ENCODE assay signal across 19 cellular contexts in genomic region chr17:63519972-63520882, GRCh38. TPM values are rescaled to one million over a fixed set of nuclear protein-coding genes. Genes with fewer than 3 reads are reported as not detected.
A peak's percentile ranks its signal among the peaks of the same experiment; 100 is the strongest.
DNase-seq lines count a peak whose midpoint lies in the region; ATAC-seq and TF ChIP-seq lines count a peak whose summit lies in the region.
"Had no signal": no experiment of that assay in that cellular context is flagged by ENCODE, and none has a peak within 500 bp of the region (broad histone marks: within the 10 kb centered on the region; RNA-seq: fewer than 3 reads in every experiment).

No MANE protein-coding gene starts in this region.

- 20% methylated on average over 5 of the region's 5 CpGs for WGBS in right lobe of liver (ENCODE audit: insufficient coverage, low coverage, low lambda C conversion rate, missing lambda C conversion rate)

- peak overlapping the region in 2 of 3 donors; percentile 40 to 49 for H3K27ac ChIP-seq in right lobe of liver
- no peak overlapping the region for H3K27ac ChIP-seq in left ventricle myocardium inferior (replicated peaks)
- H3K27ac ChIP-seq in tibial artery, result no peak overlapping the region

- peak; percentile 59 for DNase-seq in DMS79 treated with DMSO at 0.1 percent for 48 hours (lab: John Stamatoyannopoulos, UW)
- DNase-seq in NCI-H187 treated with DMSO at 0.1 percent for 48 hours (lab: John Stamatoyannopoulos, UW), result peak; percentile 59
- no peak for DNase-seq in NT2/D1 (ENCODE audit: low read depth, low spot score)
- DNase-seq in right lobe of liver, result peak; percentile 90 to 98 (median 97)
- no peak for DNase-seq in GM13976 (ENCODE audit: low spot score)
- DNase-seq in activated CD4-positive, alpha-beta T cell treated with anti-CD3 and anti-CD28 coated beads, Interleukin-2, amount 50 U/mL, for 48 hours, result no peak
- no peak for DNase-seq in left ventricle myocardium inferior
- no peak for DNase-seq in tibial artery
- DNase-seq: activated CD4-positive, alpha-beta T cell treated with anti-CD3 and anti-CD28 coated beads for 4 hours; activated effector memory CD4-positive, alpha-beta T cell treated with anti-CD3 and anti-CD28 coated beads, Interleukin-2, amount 50 U/mL, for 16 hours; BE2C; GDM1; KG1; mesenchymal stem cell; posterior cingulate gyrus; stimulated activated CD4-positive, alpha-beta T cell treated with anti-CD3 and anti-CD28 coated beads, Interleukin-1b, Interleukin-23, amount 100 ng/mL, for 48 hours; stimulated activated naive B cell treated with anti-CD40 and anti-IgM and Interleukin-4, amounts not matched to agents 10 μg/mL and 1 μg/mL and 100 μg/mL, for 72 hours had no signal

- TF ChIP-seq CTCF in right lobe of liver (IDR thresholded peaks at IDR 0.05) (no peak), GM13976 (IDR thresholded peaks at IDR 0.05; ENCODE audit: borderline replicate concordance, control extremely low read depth, extremely low read depth, insufficient read depth, missing control alignments) (no peak), left ventricle myocardium inferior (IDR thresholded peaks at IDR 0.05; ENCODE audit: borderline replicate concordance) (no peak), tibial artery (IDR thresholded peaks at IDR 0.05) (no peak)

- in situ Hi-C loops in GM13976 (cut with MboI; ENCODE audit: low sequenced_read_pairs, unreplicated experiment), result no loop called here

- peak overlapping the region; percentile 13 for H3K9ac ChIP-seq in NT2/D1 (ENCODE audit: insufficient read length, low read depth)

- H3K4me3 ChIP-seq in NT2/D1 (ENCODE audit: insufficient read length, low read depth), result no peak overlapping the region
- peak overlapping the region in 1 of 3 donors; percentile 26 for H3K4me3 ChIP-seq in right lobe of liver
- no peak overlapping the region for H3K4me3 ChIP-seq in left ventricle myocardium inferior
- H3K4me3 ChIP-seq in tibial artery, result no peak overlapping the region

- H3K9me3 ChIP-seq in NT2/D1 (ENCODE audit: insufficient read depth, low read length) (no peaks in the 10 kb centered on the region), right lobe of liver (no peaks in the 10 kb centered on the region), left ventricle myocardium inferior (replicated peaks) (no peaks in the 10 kb centered on the region), tibial artery (no peaks in the 10 kb centered on the region)
- H3K9me3 ChIP-seq: BE2C had no signal

- intact Hi-C loops in right lobe of liver (cut with DNase I) (no loop called here), left ventricle myocardium inferior (cut with micrococcal nuclease) (no loop called here), tibial artery (cut with DNase I; ENCODE audit: low total_unique reads) (no loop called here)

- H3K36me3 ChIP-seq in NT2/D1 (ENCODE audit: insufficient read depth, insufficient read length, low read length) (no peaks in the 10 kb centered on the region), right lobe of liver (no peaks in the 10 kb centered on the region), left ventricle myocardium inferior (no peaks in the 10 kb centered on the region), tibial artery (no peaks in the 10 kb centered on the region)
- H3K36me3 ChIP-seq: BE2C had no signal

- peak; percentile 92 to 93 (median 92) for ATAC-seq in right lobe of liver
- ATAC-seq: stimulated activated naive B cell treated with anti-CD40 and anti-IgM and Interleukin-4, amounts not matched to agents 10 μg/mL and 1 μg/mL and 100 μg/mL, for 72 hours had no signal

- H3K27me3 ChIP-seq in NT2/D1 (ENCODE audit: insufficient read depth, insufficient read length) (peaks cover 5% of the 10 kb centered on the region), right lobe of liver (no peaks in the 10 kb centered on the region), left ventricle myocardium inferior (ENCODE audit: low read depth) (peaks cover 55% of the 10 kb centered on the region), tibial artery (peaks cover 0 to 40% of the 10 kb centered on the region in 2 donors)
- H3K27me3 ChIP-seq: BE2C had no signal

- no peak for TF ChIP-seq POLR2A in right lobe of liver (IDR thresholded peaks at IDR 0.05)

- H3K4me1 ChIP-seq in NT2/D1 (ENCODE audit: insufficient read depth, insufficient read length) (peaks cover 7% of the 10 kb centered on the region), right lobe of liver (peaks cover 0 to 21% (median 10%) of the 10 kb centered on the region in 4 donors), left ventricle myocardium inferior (peaks cover 6% of the 10 kb centered on the region), tibial artery (peaks cover 0 to 7% (median 2%) of the 10 kb centered on the region in 4 donors)
- H3K4me1 ChIP-seq: BE2C had no signal

RNA-seq across cellular contexts. Expression of gene KCNH6, which starts 2.9 kb away (rescaled TPM):
- not detected for total RNA-seq in right lobe of liver
- total RNA-seq in left ventricle myocardium inferior, result not detected
- total RNA-seq: bronchial epithelial cell, endothelial cell of umbilical vein had no signal

RNA-seq across cellular contexts. Expression of gene DCAF7, which starts 30.1 kb away (rescaled TPM):
- total RNA-seq in right lobe of liver (10 to 100 TPM; 14.9 to 31.0 (median 26.7) TPM), left ventricle myocardium inferior (45.7 TPM)

RNA-seq across cellular contexts. Expression of gene ACE, which starts 43.4 kb away (rescaled TPM):
- total RNA-seq in right lobe of liver (1 to 10 TPM in 5 of 6 experiments, under 1 TPM in 1; 0.75 to 9.4 (median 5.1) TPM), left ventricle myocardium inferior (6.2 TPM)
- total RNA-seq: bronchial epithelial cell had no signal

Comparison
In these comparisons a context has a peak if more than half of its experiments do, and no peak if none do; other contexts are left out.
1. DNase-seq: peak in DMS79 treated with DMSO at 0.1 percent for 48 hours (single experiment), NCI-H187 treated with DMSO at 0.1 percent for 48 hours (single experiment) and right lobe of liver (3 of 3); none in NT2/D1 (single experiment), GM13976 (single experiment), activated CD4-positive, alpha-beta T cell treated with anti-CD3 and anti-CD28 coated beads, Interleukin-2, amount 50 U/mL, for 48 hours (0 of 2), left ventricle myocardium inferior (single experiment) and tibial artery (0 of 2).
2. H3K27ac ChIP-seq: peak in right lobe of liver (2 of 3); none in left ventricle myocardium inferior (single experiment) and tibial artery (0 of 2).